8 cellular contexts compared by ENCODE assay signal in genomic region chr13:112689498-112690241, GRCh38. TPM values are rescaled to one million over a fixed set of nuclear protein-coding genes. Genes with fewer than 3 reads are reported as not detected.
DNase-seq lines count a peak whose midpoint lies in the region; ATAC-seq and TF ChIP-seq lines count a peak whose summit lies in the region.

ATP11A (plus strand) TSS chr13:112690038; CDS start chr13:112690417, 379 bp downstream.

- H3K4me3 ChIP-seq in astrocyte of the cerebellum (ENCODE audit: low read depth, low read length) = peak within 1 kb of the TSS; percentile 63
- peak within 1 kb of the TSS; percentile 82 to 90 for H3K4me3 ChIP-seq in vagina

- no peak for TF ChIP-seq CTCF in astrocyte of the cerebellum (IDR thresholded peaks at IDR 0.05; ENCODE audit: low read depth, low read length, missing control alignments)
- TF ChIP-seq CTCF in vagina (IDR thresholded peaks at IDR 0.05) = no peak

- DNase-seq in NCI-H1417 (lab: John Stamatoyannopoulos, UW) = peak; percentile 90 to 97 (median 97)
- peak; percentile 96 for DNase-seq in T1000 (lab: John Stamatoyannopoulos, UW)
- DNase-seq in astrocyte of the cerebellum (ENCODE audit: low read depth) = peak; percentile 60
- DNase-seq in hepatic stellate cell (ENCODE audit: low spot score) = peak; percentile 99
- peak; percentile 64 for DNase-seq in renal cortical epithelial cell (ENCODE audit: low read depth)
- DNase-seq in vagina (ENCODE audit: extremely low spot score in 2 of 2) = no peak

- ATAC-seq in HG02759 (IDR thresholded peaks at IDR 0.05; ENCODE audit: unreplicated experiment) = peak; percentile 84

- peaks cover 44% of the 10 kb centered on the region for H3K4me1 ChIP-seq in vagina

- intact Hi-C loops in vagina (cut with DNase I) = no loop called here

- peak; percentile 75 for TF ChIP-seq POLR2A in GM15510 (IDR thresholded peaks at IDR 0.05; ENCODE audit: borderline replicate concordance, extremely low read depth, insufficient read length)
- peak; percentile 85 to 97 for TF ChIP-seq POLR2A in vagina (IDR thresholded peaks at IDR 0.05)

- H3K27ac ChIP-seq in vagina = peak within 1 kb of the TSS; percentile 96

- no peaks in the 10 kb centered on the region for H3K36me3 ChIP-seq in vagina

- no peaks in the 10 kb centered on the region for H3K27me3 ChIP-seq in vagina

- in situ Hi-C loops in astrocyte of the cerebellum (cut with HindIII; ENCODE audit: low sequenced_read_pairs) = loop anchor here (5.0 kb wide), 1 partner anchor 93 kb away; no protein-coding TSS in a partner anchor

- H3K9me3 ChIP-seq in vagina = no peaks in the 10 kb centered on the region

RNA-seq across cellular contexts. Expression of gene ATP11A, which starts in this region (rescaled TPM):
- total RNA-seq in renal cortical epithelial cell (18.6 and 171 TPM in 2 replicates), vagina (33.4 TPM)

Comparison
In these comparisons a context has a peak if more than half of its experiments do, and no peak if none do; other contexts are left out.
1. DNase-seq: peak in NCI-H1417 (3 of 3), T1000 (single experiment), astrocyte of the cerebellum (single experiment), hepatic stellate cell (single experiment) and renal cortical epithelial cell (single experiment); none in vagina (0 of 2).